Comparison of ENCODE assay signal across 1 cellular context in the genomic region with DNA sequence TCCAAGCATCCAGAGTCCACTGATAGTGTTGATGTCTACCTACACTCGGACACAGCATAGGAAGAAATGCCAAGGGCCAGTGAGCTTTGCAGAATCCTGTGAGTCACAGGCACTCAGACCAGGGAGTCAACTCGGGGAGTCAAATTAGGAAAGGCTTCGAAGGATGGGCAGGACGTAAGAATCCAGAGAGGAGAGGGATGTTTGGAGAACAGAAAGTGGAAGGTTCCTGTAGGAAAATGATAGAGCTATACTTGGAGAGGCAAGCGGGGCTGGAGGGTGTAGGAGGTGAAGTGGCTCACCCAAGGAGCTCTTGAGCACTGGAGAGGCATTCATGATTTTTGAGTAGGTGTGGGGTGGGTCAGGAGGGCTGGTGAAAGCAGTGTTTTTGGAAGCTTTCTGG.
TF ChIP-seq lines count a peak whose summit lies in the region.

No MANE protein-coding gene starts in this region.

TF ChIP-seq in SK-N-SH treated with all-trans-retinoic acid at 6 μM for 48 hours, 23 proteins besides CTCF, POLR2A, EP300 and RAD21 (continued from another document):
- TF ChIP-seq, protein P1, sequence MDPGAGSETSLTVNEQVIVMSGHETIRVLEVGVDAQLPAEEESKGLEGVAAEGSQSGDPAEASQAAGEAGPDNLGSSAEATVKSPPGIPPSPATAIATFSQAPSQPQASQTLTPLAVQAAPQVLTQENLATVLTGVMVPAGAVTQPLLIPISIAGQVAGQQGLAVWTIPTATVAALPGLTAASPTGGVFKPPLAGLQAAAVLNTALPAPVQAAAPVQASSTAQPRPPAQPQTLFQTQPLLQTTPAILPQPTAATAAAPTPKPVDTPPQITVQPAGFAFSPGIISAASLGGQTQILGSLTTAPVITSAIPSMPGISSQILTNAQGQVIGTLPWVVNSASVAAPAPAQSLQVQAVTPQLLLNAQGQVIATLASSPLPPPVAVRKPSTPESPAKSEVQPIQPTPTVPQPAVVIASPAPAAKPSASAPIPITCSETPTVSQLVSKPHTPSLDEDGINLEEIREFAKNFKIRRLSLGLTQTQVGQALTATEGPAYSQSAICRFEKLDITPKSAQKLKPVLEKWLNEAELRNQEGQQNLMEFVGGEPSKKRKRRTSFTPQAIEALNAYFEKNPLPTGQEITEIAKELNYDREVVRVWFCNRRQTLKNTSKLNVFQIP (CRISPR knock-in tag; IDR thresholded peaks at IDR 0.05; ENCODE audit: borderline replicate concordance, low read depth), result no peak
- TF ChIP-seq ZFP30 (CRISPR knock-in tag; IDR thresholded peaks at IDR 0.05) (no peak), PPARA (CRISPR knock-in tag; IDR thresholded peaks at IDR 0.05; ENCODE audit: borderline replicate concordance) (no peak), BACH2 (CRISPR knock-in tag; IDR thresholded peaks at IDR 0.05; ENCODE audit: borderline replicate concordance) (no peak), ZC3H10 (CRISPR knock-in tag; IDR thresholded peaks at IDR 0.05) (0 out of 2 replicates have a peak, but pooled peaks have one; percentile 3)
- TF ChIP-seq, protein P2, sequence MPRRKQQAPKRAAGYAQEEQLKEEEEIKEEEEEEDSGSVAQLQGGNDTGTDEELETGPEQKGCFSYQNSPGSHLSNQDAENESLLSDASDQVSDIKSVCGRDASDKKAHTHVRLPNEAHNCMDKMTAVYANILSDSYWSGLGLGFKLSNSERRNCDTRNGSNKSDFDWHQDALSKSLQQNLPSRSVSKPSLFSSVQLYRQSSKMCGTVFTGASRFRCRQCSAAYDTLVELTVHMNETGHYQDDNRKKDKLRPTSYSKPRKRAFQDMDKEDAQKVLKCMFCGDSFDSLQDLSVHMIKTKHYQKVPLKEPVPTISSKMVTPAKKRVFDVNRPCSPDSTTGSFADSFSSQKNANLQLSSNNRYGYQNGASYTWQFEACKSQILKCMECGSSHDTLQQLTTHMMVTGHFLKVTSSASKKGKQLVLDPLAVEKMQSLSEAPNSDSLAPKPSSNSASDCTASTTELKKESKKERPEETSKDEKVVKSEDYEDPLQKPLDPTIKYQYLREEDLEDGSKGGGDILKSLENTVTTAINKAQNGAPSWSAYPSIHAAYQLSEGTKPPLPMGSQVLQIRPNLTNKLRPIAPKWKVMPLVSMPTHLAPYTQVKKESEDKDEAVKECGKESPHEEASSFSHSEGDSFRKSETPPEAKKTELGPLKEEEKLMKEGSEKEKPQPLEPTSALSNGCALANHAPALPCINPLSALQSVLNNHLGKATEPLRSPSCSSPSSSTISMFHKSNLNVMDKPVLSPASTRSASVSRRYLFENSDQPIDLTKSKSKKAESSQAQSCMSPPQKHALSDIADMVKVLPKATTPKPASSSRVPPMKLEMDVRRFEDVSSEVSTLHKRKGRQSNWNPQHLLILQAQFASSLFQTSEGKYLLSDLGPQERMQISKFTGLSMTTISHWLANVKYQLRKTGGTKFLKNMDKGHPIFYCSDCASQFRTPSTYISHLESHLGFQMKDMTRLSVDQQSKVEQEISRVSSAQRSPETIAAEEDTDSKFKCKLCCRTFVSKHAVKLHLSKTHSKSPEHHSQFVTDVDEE (CRISPR knock-in tag; IDR thresholded peaks at IDR 0.05), result no peak
